Comparison of ENCODE assay signal across 9 cellular contexts in the genomic region with DNA sequence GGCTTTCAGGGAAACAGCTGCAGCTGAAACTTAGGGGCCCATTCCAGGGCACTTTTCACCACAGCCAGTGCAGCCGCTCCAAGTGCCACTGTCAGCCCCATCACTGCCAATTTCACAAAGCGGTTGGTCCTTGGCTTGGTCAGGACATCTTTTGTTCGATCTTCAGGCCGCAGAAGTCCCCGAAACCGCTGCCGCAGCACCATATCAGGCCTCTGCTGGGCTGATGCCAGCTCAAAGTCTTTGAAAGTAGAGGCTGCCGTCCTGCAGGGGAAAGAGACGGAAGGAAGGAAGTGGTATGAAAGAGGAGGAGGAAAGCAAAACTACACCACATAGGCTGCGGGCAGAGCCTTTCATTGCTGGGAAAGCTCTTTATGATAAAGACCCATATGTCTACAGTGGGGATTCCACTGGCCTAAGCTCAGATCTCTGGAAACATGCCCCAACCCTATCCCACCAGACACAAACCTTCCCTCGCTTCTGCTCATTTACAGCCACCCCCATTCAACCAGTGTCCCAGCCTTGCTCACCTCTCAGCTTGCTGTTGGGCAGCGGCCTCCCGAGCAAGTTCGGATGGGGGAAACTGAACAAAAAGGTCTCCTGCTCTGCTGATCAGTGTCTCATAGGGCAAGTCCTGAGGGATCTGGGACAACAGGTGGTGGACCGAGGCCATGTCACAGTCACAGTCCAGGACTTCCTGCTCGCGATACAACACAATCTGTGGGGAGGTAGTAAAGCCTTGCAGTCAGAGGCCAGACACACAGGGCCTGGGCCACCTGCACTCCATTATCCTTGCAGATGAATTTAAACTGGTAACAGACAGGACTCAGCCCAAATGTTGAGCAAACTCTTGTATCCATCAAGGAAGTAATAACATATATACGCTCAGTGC. TPM values are rescaled to one million over a fixed set of nuclear protein-coding genes. Genes with fewer than 3 reads are reported as not detected.
DNase-seq lines count a peak whose midpoint lies in the region; ATAC-seq and TF ChIP-seq lines count a peak whose summit lies in the region.
"Had no signal": no experiment of that assay in that cellular context is flagged by ENCODE, and none has a peak within 500 bp of the region (broad histone marks: within the 10 kb centered on the region; RNA-seq: fewer than 3 reads in every experiment).

No MANE protein-coding gene starts in this region.

- H3K9me3 Mint-ChIP-seq in central memory CD8-positive, alpha-beta T cell, result no peaks in the 10 kb centered on the region
- H3K9me3 Mint-ChIP-seq: nephron had no signal

- H3K36me3 ChIP-seq in BE2C (peaks cover 14% of the 10 kb centered on the region), thyroid gland (peaks cover 65 to 74% of the 10 kb centered on the region in 2 donors)

- TF ChIP-seq CTCF in BE2C (IDR thresholded peaks at IDR 0.05; ENCODE audit: low read depth, low read length) (no peak), thyroid gland (IDR thresholded peaks at IDR 0.05) (no peak)

- peak overlapping the region; percentile 78 for H3K27ac Mint-ChIP-seq in central memory CD8-positive, alpha-beta T cell (ENCODE audit: low read depth)
- H3K27ac Mint-ChIP-seq: nephron had no signal

- H3K4me3 ChIP-seq in BE2C (ENCODE audit: low read depth, low read length) (no peak overlapping the region), thyroid gland (replicated peaks in 1 of 3) (no peak overlapping the region)

- H3K4me3 Mint-ChIP-seq in central memory CD8-positive, alpha-beta T cell, result peak overlapping the region; percentile 60
- H3K4me3 Mint-ChIP-seq: nephron had no signal

- H3K27me3 ChIP-seq in BE2C (no peaks in the 10 kb centered on the region), thyroid gland (no peaks in the 10 kb centered on the region)

- intact Hi-C loops in thyroid gland (cut with DNase I), result loop anchor here (10.0 kb wide), 1 partner anchor 84 kb away; no protein-coding TSS in a partner anchor

- H3K36me3 Mint-ChIP-seq in central memory CD8-positive, alpha-beta T cell (ENCODE audit: insufficient read depth), result peaks cover 42% of the 10 kb centered on the region

- DNase-seq in central memory CD8-positive, alpha-beta T cell (ENCODE audit: low spot score in 2 of 2), result peak; percentile 48 to 61
- peak; percentile 28 for DNase-seq in stimulated activated CD8-positive, alpha-beta memory T cell treated with anti-CD3 and anti-CD28 coated beads, Interleukin-12 subunit alpha, Interleukin-12 subunit beta, amount 100 ng/mL, for 4 hours (ENCODE audit: low read depth)
- DNase-seq in BE2C, result no peak
- no peak for DNase-seq in SW480 (ENCODE audit: low spot score)
- DNase-seq in thyroid gland, result no peak

- peak overlapping the region in 1 of 3 donors; percentile 4 for H3K27ac ChIP-seq in thyroid gland

- H3K4me1 ChIP-seq in BE2C (no peaks in the 10 kb centered on the region), thyroid gland (no peaks in the 10 kb centered on the region)

- H3K9me3 ChIP-seq in BE2C, result no peaks in the 10 kb centered on the region
- no peaks in the 10 kb centered on the region for H3K9me3 ChIP-seq in thyroid gland

- no peaks in the 10 kb centered on the region for H3K27me3 Mint-ChIP-seq in central memory CD8-positive, alpha-beta T cell

- peaks cover 57% of the 10 kb centered on the region for H3K4me1 Mint-ChIP-seq in central memory CD8-positive, alpha-beta T cell

- peak; percentile 46 for ATAC-seq in GM21529 (IDR thresholded peaks at IDR 0.05; ENCODE audit: unreplicated experiment)
- peak; percentile 69 to 78 for ATAC-seq in activated CD4-positive, CD25-positive, alpha-beta regulatory T cell treated with anti-CD3 and anti-CD28 coated beads, Interleukin-2, amount 50 U/mL, for 24 hours
- ATAC-seq in central memory CD8-positive, alpha-beta T cell (replicated peaks; ENCODE audit: extremely low read depth, poor library complexity, severe bottlenecking), result peak; percentile 90
- ATAC-seq in GM18502 (IDR thresholded peaks at IDR 0.05; ENCODE audit: poor library complexity, unreplicated experiment), result no peak

- TF ChIP-seq POLR2A in thyroid gland (IDR thresholded peaks at IDR 0.05), result no peak

- 76 to 85% methylated on average over 17 to 18 of the region's 18 CpGs for WGBS in thyroid gland, 2 donors

RNA-seq across cellular contexts. Expression of gene TBC1D20, which starts 23.5 kb away (rescaled TPM):
- polyA plus RNA-seq in BE2C (2012; ENCODE audit: insufficient read depth, insufficient read length, low read depth), result 17.9 TPM
- 10 to 100 TPM; 34.1 to 40.5 (median 35.6) TPM for total RNA-seq in thyroid gland

RNA-seq across cellular contexts. Expression of gene RBCK1, which starts 30.7 kb away (rescaled TPM):
- polyA plus RNA-seq in BE2C (2012; ENCODE audit: insufficient read depth, insufficient read length, low read depth), result 91.3 TPM
- 10 to 100 TPM; 49.2 to 90.2 (median 71.0) TPM for total RNA-seq in thyroid gland

RNA-seq across cellular contexts. Expression of gene TRIB3, which starts 58.3 kb away (rescaled TPM):
- 157 TPM for polyA plus RNA-seq in BE2C (2012; ENCODE audit: insufficient read depth, insufficient read length, low read depth)
- total RNA-seq in thyroid gland, result 10 to 100 TPM in 2 of 4 donors, 1 to 10 TPM in 2; 6.1 to 16.5 (median 8.1) TPM

Comparison
In these comparisons a context has a peak if more than half of its experiments do, and no peak if none do; other contexts are left out.
1. DNase-seq: peak in central memory CD8-positive, alpha-beta T cell (2 of 2) and stimulated activated CD8-positive, alpha-beta memory T cell treated with anti-CD3 and anti-CD28 coated beads, Interleukin-12 subunit alpha, Interleukin-12 subunit beta, amount 100 ng/mL, for 4 hours (single experiment); none in BE2C (single experiment), SW480 (single experiment) and thyroid gland (0 of 2).